In genomic region chr9:134179918-134180785, GRCh38 we compare ENCODE assay signal across 1 cellular context.
TF ChIP-seq lines count a peak whose summit lies in the region.

No MANE protein-coding gene starts in this region.

TF ChIP-seq in GM23338, 12 proteins besides CTCF, POLR2A, EP300 and RAD21:
- TF ChIP-seq, protein P1, sequence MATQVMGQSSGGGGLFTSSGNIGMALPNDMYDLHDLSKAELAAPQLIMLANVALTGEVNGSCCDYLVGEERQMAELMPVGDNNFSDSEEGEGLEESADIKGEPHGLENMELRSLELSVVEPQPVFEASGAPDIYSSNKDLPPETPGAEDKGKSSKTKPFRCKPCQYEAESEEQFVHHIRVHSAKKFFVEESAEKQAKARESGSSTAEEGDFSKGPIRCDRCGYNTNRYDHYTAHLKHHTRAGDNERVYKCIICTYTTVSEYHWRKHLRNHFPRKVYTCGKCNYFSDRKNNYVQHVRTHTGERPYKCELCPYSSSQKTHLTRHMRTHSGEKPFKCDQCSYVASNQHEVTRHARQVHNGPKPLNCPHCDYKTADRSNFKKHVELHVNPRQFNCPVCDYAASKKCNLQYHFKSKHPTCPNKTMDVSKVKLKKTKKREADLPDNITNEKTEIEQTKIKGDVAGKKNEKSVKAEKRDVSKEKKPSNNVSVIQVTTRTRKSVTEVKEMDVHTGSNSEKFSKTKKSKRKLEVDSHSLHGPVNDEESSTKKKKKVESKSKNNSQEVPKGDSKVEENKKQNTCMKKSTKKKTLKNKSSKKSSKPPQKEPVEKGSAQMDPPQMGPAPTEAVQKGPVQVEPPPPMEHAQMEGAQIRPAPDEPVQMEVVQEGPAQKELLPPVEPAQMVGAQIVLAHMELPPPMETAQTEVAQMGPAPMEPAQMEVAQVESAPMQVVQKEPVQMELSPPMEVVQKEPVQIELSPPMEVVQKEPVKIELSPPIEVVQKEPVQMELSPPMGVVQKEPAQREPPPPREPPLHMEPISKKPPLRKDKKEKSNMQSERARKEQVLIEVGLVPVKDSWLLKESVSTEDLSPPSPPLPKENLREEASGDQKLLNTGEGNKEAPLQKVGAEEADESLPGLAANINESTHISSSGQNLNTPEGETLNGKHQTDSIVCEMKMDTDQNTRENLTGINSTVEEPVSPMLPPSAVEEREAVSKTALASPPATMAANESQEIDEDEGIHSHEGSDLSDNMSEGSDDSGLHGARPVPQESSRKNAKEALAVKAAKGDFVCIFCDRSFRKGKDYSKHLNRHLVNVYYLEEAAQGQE (IDR thresholded peaks at IDR 0.05; ENCODE audit: unreplicated experiment), result no peak
- TF ChIP-seq ZNF114 (CRISPR knock-in tag; IDR thresholded peaks at IDR 0.05) (no peak), ZNF331 (CRISPR knock-in tag; IDR thresholded peaks at IDR 0.05; ENCODE audit: low read depth) (no peak), ZNF462 (CRISPR knock-in tag; IDR thresholded peaks at IDR 0.05) (no peak), CREB1 (CRISPR knock-in tag; IDR thresholded peaks at IDR 0.05; ENCODE audit: low read depth) (no peak), EZH2phosphoT487 (IDR thresholded peaks at IDR 0.05; ENCODE audit: unreplicated experiment) (no peak), ETS1 (IDR thresholded peaks at IDR 0.05) (no peak), NANOG (IDR thresholded peaks at IDR 0.05; ENCODE audit: borderline replicate concordance) (no peak), JUNB (IDR thresholded peaks at IDR 0.05; ENCODE audit: unreplicated experiment) (no peak), EZH2 (IDR thresholded peaks at IDR 0.05; ENCODE audit: low read depth, unreplicated experiment) (no peak), STAT1 (IDR thresholded peaks at IDR 0.05; ENCODE audit: unreplicated experiment) (no peak), POLR2AphosphoS5 (IDR thresholded peaks at IDR 0.05; ENCODE audit: low read depth) (no peak)
